Comparison of ENCODE assay signal across 2 cellular contexts in genomic region chr6:116511424-116512131, GRCh38.
TF ChIP-seq lines count a peak whose summit lies in the region.

A gene with protein sequence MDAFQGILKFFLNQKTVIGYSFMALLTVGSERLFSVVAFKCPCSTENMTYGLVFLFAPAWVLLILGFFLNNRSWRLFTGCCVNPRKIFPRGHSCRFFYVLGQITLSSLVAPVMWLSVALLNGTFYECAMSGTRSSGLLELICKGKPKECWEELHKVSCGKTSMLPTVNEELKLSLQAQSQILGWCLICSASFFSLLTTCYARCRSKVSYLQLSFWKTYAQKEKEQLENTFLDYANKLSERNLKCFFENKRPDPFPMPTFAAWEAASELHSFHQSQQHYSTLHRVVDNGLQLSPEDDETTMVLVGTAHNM (plus strand): TSS chr6:116511639. CDS start chr6:116511697, 58 bp downstream.

TF ChIP-seq in A549, 52 proteins besides CTCF, POLR2A, EP300 and RAD21 (continued from another document):
- no peak for TF ChIP-seq MAFK (IDR thresholded peaks at IDR 0.05; ENCODE audit: partially characterized antibody)
TF ChIP-seq in A549: peak in this region for 4.

TF ChIP-seq in WTC11, 78 proteins besides CTCF, POLR2A, EP300 and RAD21 (continued from another document):
- TF ChIP-seq AR (CRISPR knock-in tag; IDR thresholded peaks at IDR 0.05) (no peak), OVOL2 (CRISPR knock-in tag; IDR thresholded peaks at IDR 0.05; ENCODE audit: borderline replicate concordance) (no peak), MXD4 (CRISPR knock-in tag; IDR thresholded peaks at IDR 0.05; ENCODE audit: borderline replicate concordance) (no peak), GABPB1 (CRISPR knock-in tag; IDR thresholded peaks at IDR 0.05) (no peak), SOX15 (CRISPR knock-in tag; IDR thresholded peaks at IDR 0.05) (no peak), ZBTB21 (CRISPR knock-in tag; IDR thresholded peaks at IDR 0.05; ENCODE audit: borderline replicate concordance) (no peak), ZNF425 (CRISPR knock-in tag; conservative IDR thresholded peaks at IDR 0.05) (no peak)
- TF ChIP-seq, protein P1, sequence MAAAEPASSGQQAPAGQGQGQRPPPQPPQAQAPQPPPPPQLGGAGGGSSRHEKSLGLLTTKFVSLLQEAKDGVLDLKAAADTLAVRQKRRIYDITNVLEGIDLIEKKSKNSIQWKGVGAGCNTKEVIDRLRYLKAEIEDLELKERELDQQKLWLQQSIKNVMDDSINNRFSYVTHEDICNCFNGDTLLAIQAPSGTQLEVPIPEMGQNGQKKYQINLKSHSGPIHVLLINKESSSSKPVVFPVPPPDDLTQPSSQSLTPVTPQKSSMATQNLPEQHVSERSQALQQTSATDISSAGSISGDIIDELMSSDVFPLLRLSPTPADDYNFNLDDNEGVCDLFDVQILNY (CRISPR knock-in tag; IDR thresholded peaks at IDR 0.05) = no peak
